Comparison of ENCODE assay signal across 1 cellular context in genomic region chr3:115977866-115978265, GRCh38.
TF ChIP-seq lines count a peak whose summit lies in the region.

No MANE protein-coding gene starts in this region.

TF ChIP-seq in GM23338, 12 proteins besides CTCF, POLR2A, EP300 and RAD21 (continued from another document):
- TF ChIP-seq ZNF462 (CRISPR knock-in tag; IDR thresholded peaks at IDR 0.05): no peak
- TF ChIP-seq ZNF114 (CRISPR knock-in tag; IDR thresholded peaks at IDR 0.05): no peak
- TF ChIP-seq EZH2 (IDR thresholded peaks at IDR 0.05; ENCODE audit: low read depth, unreplicated experiment): no peak
- no peak for TF ChIP-seq EZH2phosphoT487 (IDR thresholded peaks at IDR 0.05; ENCODE audit: unreplicated experiment)
- TF ChIP-seq STAT1 (IDR thresholded peaks at IDR 0.05; ENCODE audit: unreplicated experiment): no peak
